ENCODE assay signal across 10 cellular contexts in genomic region chr2:236642584-236643291, GRCh38.
DNase-seq lines count a peak whose midpoint lies in the region; ATAC-seq and TF ChIP-seq lines count a peak whose summit lies in the region.
"Had no signal": no experiment of that assay in that cellular context is flagged by ENCODE, and none has a peak within 500 bp of the region (broad histone marks: within the 10 kb centered on the region; RNA-seq: fewer than 3 reads in every experiment).

No MANE protein-coding gene starts in this region.

- TF ChIP-seq RAD21 in SK-N-SH (IDR thresholded peaks at IDR 0.05; ENCODE audit: low read length), result no peak

- H3F3A ChIP-seq in SK-N-SH (replicated peaks; ENCODE audit: insufficient read depth), result no peaks in the 10 kb centered on the region

- no peaks in the 10 kb centered on the region for H3K27me3 ChIP-seq in SK-N-SH (ENCODE audit: insufficient read depth)
- no peaks in the 10 kb centered on the region for H3K27me3 ChIP-seq in uterus

- WGBS in SK-N-SH (ENCODE audit: low lambda C conversion rate), result 22% methylated on average over 18 of the region's 23 CpGs
- WGBS in mesodermal cell (ENCODE audit: insufficient coverage in 2 of 2), 2 experiments, result 64 to 71% methylated on average over 16 to 17 of the region's 23 CpGs

- no peak for TF ChIP-seq POLR2A in uterus (IDR thresholded peaks at IDR 0.05)

- no peaks in the 10 kb centered on the region for H4K20me1 ChIP-seq in SK-N-SH (ENCODE audit: insufficient read depth)

- H3K4me3 ChIP-seq in SK-N-SH (ENCODE audit: low read depth in 2 of 2, low read length in 1 of 2) (no peak overlapping the region; a peak in 1 of 4 replicates), mesodermal cell (ENCODE audit: extremely low read depth, insufficient read depth, low read length, poor library complexity, severe bottlenecking) (no peak overlapping the region), uterus (peak overlapping the region in 1 of 2 donors; percentile 19)

- H3K9me3 ChIP-seq in SK-N-SH (no peaks in the 10 kb centered on the region), mesodermal cell (ENCODE audit: control insufficient read depth, low read length) (peaks cover 21% of the 10 kb centered on the region), uterus (no peaks in the 10 kb centered on the region)

- H3K9me2 ChIP-seq in SK-N-SH, result no peaks in the 10 kb centered on the region

- H3K27ac ChIP-seq in SK-N-SH (ENCODE audit: low read depth in 2 of 2, low read length in 1 of 2), result no peak overlapping the region
- H3K27ac ChIP-seq in epithelial cell of prostate, result peak overlapping the region; percentile 49
- H3K27ac ChIP-seq in mesodermal cell (ENCODE audit: low read depth, low read length, severe bottlenecking), result peak overlapping the region; percentile 76
- peak overlapping the region; percentile 76 to 91 for H3K27ac ChIP-seq in uterus
- H3K27ac ChIP-seq: 22Rv1, KMS-11 had no signal

- POLR2A ChIA-PET in SK-N-SH (lab: Yijun Ruan, JAX), result no interaction called here

- no peak overlapping the region for H3K9ac ChIP-seq in SK-N-SH
- H3K9ac ChIP-seq: KMS-11 had no signal

- H3K4me1 Mint-ChIP-seq in stimulated activated effector memory CD8-positive, alpha-beta T cell treated with anti-CD3 and anti-CD28 coated beads, Interleukin-12 subunit alpha, Interleukin-12 subunit beta, amount 100 ng/mL, for 72 hours, result no peaks in the 10 kb centered on the region

- no peaks in the 10 kb centered on the region for H3K9me3 Mint-ChIP-seq in stimulated activated effector memory CD8-positive, alpha-beta T cell treated with anti-CD3 and anti-CD28 coated beads, Interleukin-12 subunit alpha, Interleukin-12 subunit beta, amount 100 ng/mL, for 72 hours

- no peak overlapping the region for H3K4me2 ChIP-seq in SK-N-SH
- H3K4me2 ChIP-seq: KMS-11 had no signal

- no peaks in the 10 kb centered on the region for H3K36me3 Mint-ChIP-seq in stimulated activated effector memory CD8-positive, alpha-beta T cell treated with anti-CD3 and anti-CD28 coated beads, Interleukin-12 subunit alpha, Interleukin-12 subunit beta, amount 100 ng/mL, for 72 hours

- no peak overlapping the region for H3K27ac Mint-ChIP-seq in stimulated activated effector memory CD8-positive, alpha-beta T cell treated with anti-CD3 and anti-CD28 coated beads, Interleukin-12 subunit alpha, Interleukin-12 subunit beta, amount 100 ng/mL, for 72 hours

- CTCF ChIA-PET in SK-N-SH (lab: Yijun Ruan, JAX), result no interaction called here

- ATAC-seq in SK-N-SH treated with all-trans-retinoic acid at 6 μM for 48 hours (no peak), GM19328 (IDR thresholded peaks at IDR 0.05; ENCODE audit: unreplicated experiment) (no peak)
- ATAC-seq in stimulated activated effector memory CD8-positive, alpha-beta T cell treated with anti-CD3 and anti-CD28 coated beads, Interleukin-12 subunit alpha, Interleukin-12 subunit beta, amount 100 ng/mL, for 72 hours, result no peak

- H3K4me1 ChIP-seq in SK-N-SH (ENCODE audit: control insufficient read depth in 1 of 2, insufficient read depth in 2 of 2, low read depth in 1 of 2, low read length in 1 of 2) (no peaks in the 10 kb centered on the region), mesodermal cell (ENCODE audit: control insufficient read depth, insufficient read depth, low read length, poor library complexity, severe bottlenecking) (peaks cover 12% of the 10 kb centered on the region), uterus (no peaks in the 10 kb centered on the region)

- TF ChIP-seq CTCF in SK-N-SH (IDR thresholded peaks at IDR 0.05), result no peak
- TF ChIP-seq CTCF in uterus (IDR thresholded peaks at IDR 0.05), result no peak

- DNase-seq in SK-N-SH (no peak), epithelial cell of prostate (ENCODE audit: low read depth, low spot score) (peak; percentile 63), uterus (peak; percentile 93 to 96), HT-29 (ENCODE audit: low spot score) (no peak)
- no peak for DNase-seq in stimulated activated effector memory CD8-positive, alpha-beta T cell treated with anti-CD3 and anti-CD28 coated beads, Interleukin-12 subunit alpha, Interleukin-12 subunit beta, amount 100 ng/mL, for 72 hours (ENCODE audit: low spot score in 2 of 2)

- no peak overlapping the region for H2AFZ ChIP-seq in SK-N-SH (ENCODE audit: low read depth)

- H3K36me3 ChIP-seq in SK-N-SH (replicated peaks in 1 of 2; ENCODE audit: control insufficient read depth in 1 of 2, insufficient read depth in 2 of 2, low read length in 1 of 2) (no peaks in the 10 kb centered on the region), mesodermal cell (ENCODE audit: control insufficient read depth, insufficient read depth, low read length) (no peaks in the 10 kb centered on the region), uterus (no peaks in the 10 kb centered on the region)

- TF ChIP-seq EP300 in SK-N-SH (IDR thresholded peaks at IDR 0.05; ENCODE audit: borderline replicate concordance in 1 of 2, low read depth in 1 of 2, low read length in 1 of 2), result no peak

- H3K79me2 ChIP-seq in SK-N-SH (ENCODE audit: insufficient read depth), result no peaks in the 10 kb centered on the region

- H3K4me3 Mint-ChIP-seq in stimulated activated effector memory CD8-positive, alpha-beta T cell treated with anti-CD3 and anti-CD28 coated beads, Interleukin-12 subunit alpha, Interleukin-12 subunit beta, amount 100 ng/mL, for 72 hours, result no peak overlapping the region

- intact Hi-C loops in uterus (cut with DNase I; ENCODE audit: low total_unique reads), result no loop called here

TF ChIP-seq in SK-N-SH, 30 proteins besides CTCF, POLR2A, EP300 and RAD21:
- TF ChIP-seq RCOR1 (IDR thresholded peaks at IDR 0.05; ENCODE audit: low read length) (no peak), FOSL2 (IDR thresholded peaks at IDR 0.05; ENCODE audit: borderline replicate concordance, low read depth) (peak; percentile 33; the same call in 1 of the 2 replicates), PBX3 (IDR thresholded peaks at IDR 0.05) (peak; percentile 10; the same call in 1 of the 2 replicates), RXRA (IDR thresholded peaks at IDR 0.05; ENCODE audit: borderline replicate concordance, low read depth) (0 out of 2 replicates have a peak, but pooled peaks have one; percentile 42), TCF12 (IDR thresholded peaks at IDR 0.05) (peak; percentile 28; the same call in 1 of the 2 replicates), JUND (IDR thresholded peaks at IDR 0.05) (peak; percentile 23; the same call in 1 of the 2 replicates)
TF ChIP-seq in SK-N-SH: peak in this region for 5.

TF ChIP-seq in SK-N-SH treated with all-trans-retinoic acid at 6 μM for 48 hours, 23 proteins besides CTCF, POLR2A, EP300 and RAD21:
- TF ChIP-seq GLIS3 (CRISPR knock-in tag; IDR thresholded peaks at IDR 0.05) (no peak), ARNTL (CRISPR knock-in tag; IDR thresholded peaks at IDR 0.05; ENCODE audit: borderline replicate concordance, low read depth) (no peak), ZFP3 (CRISPR knock-in tag; IDR thresholded peaks at IDR 0.05) (no peak), CSDC2 (CRISPR knock-in tag; IDR thresholded peaks at IDR 0.05) (no peak), OSR1 (CRISPR knock-in tag; IDR thresholded peaks at IDR 0.05) (no peak)

Comparison
In these comparisons a context has a peak if more than half of its experiments do, and no peak if none do; other contexts are left out.
1. DNase-seq: peak in epithelial cell of prostate (single experiment) and uterus (2 of 2); none in SK-N-SH (single experiment), stimulated activated effector memory CD8-positive, alpha-beta T cell treated with anti-CD3 and anti-CD28 coated beads, Interleukin-12 subunit alpha, Interleukin-12 subunit beta, amount 100 ng/mL, for 72 hours (0 of 2) and HT-29 (single experiment).
2. H3K27ac ChIP-seq: peak in epithelial cell of prostate (single experiment), mesodermal cell (single experiment) and uterus (2 of 2); none in SK-N-SH (0 of 2).